12 cellular contexts compared by ENCODE assay signal in the genomic region with DNA sequence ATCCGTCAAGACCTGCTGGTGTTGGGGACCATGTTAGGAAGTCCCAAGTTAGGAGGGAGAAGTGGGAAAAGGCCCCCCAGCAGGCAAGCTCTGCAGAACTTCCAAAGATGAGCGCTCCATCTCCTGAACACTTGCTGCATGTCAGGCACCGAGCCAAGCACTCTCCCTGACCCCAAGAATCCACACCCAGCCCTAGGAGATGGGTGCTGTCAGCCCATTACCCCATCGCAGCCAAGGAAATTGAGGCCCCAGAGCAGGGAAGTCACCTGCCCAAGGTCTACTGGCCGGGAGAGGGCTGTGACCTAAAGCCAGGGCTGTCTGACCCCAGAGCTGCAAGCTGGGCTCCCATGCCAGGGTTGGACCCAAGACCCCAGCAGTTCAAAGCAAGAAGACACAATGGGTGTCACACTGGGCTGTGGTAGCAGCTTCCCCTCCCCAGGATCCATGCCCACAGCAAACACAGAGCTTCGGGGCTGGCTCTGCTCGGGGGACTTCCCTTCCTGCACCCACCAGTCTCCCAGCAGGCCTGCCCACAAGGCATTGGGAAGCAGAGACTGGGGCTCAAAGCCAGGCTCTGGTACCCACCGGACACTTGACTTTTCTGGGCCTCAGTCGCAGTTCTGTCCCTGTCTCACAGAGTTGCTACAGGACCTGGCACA. TPM values are rescaled to one million over a fixed set of nuclear protein-coding genes. Genes with fewer than 3 reads are reported as not detected.
DNase-seq lines count a peak whose midpoint lies in the region; ATAC-seq, FAIRE-seq and TF ChIP-seq lines count a peak whose summit lies in the region.
"Had no signal": no experiment of that assay in that cellular context is flagged by ENCODE, and none has a peak within 500 bp of the region (broad histone marks: within the 10 kb centered on the region; RNA-seq: fewer than 3 reads in every experiment).

No MANE protein-coding gene starts in this region.

- H3K4me3 ChIP-seq in kidney (ENCODE audit: low read length in 2 of 2), result no peak overlapping the region

- intact Hi-C loops in activated CD4-positive, alpha-beta memory T cell treated with anti-CD3 and anti-CD28 coated beads for 36 hours (cut with micrococcal nuclease), result no loop called here
- intact Hi-C loops in activated B cell treated with CpG ODN at 0.5 μM for 24 hours (cut with micrococcal nuclease) (no loop called here), kidney (cut with DNase I) (no loop called here)

- H3K27ac Mint-ChIP-seq in activated CD4-positive, alpha-beta memory T cell treated with anti-CD3 and anti-CD28 coated beads for 36 hours, result peak overlapping the region; percentile 88
- H3K27ac Mint-ChIP-seq in activated CD4-positive, alpha-beta memory T cell treated with anti-CD3 and anti-CD28 coated beads, Interleukin-2, amount 10 ng/mL, durations not matched to agents 7 days and 5 days, result no peak overlapping the region
- H3K27ac Mint-ChIP-seq in activated B cell treated with CpG ODN at 0.5 μM for 24 hours, result peak overlapping the region; percentile 97

- peak overlapping the region; percentile 53 to 92 for H3K27ac ChIP-seq in kidney (ENCODE audit: low read depth in 2 of 2, low read length in 2 of 2)
- H3K27ac ChIP-seq: HL-60 had no signal

- POLR2A ChIA-PET in activated CD4-positive, alpha-beta memory T cell treated with anti-CD3 and anti-CD28 coated beads for 36 hours (lab: Charles Lee), result no interaction called here
- POLR2A ChIA-PET in activated CD4-positive, alpha-beta memory T cell treated with anti-CD3 and anti-CD28 coated beads, Interleukin-2, amount 10 ng/mL, durations not matched to agents 7 days and 5 days (lab: Charles Lee), result interaction anchor here (0.6 to 1.3 kb wide), 3 partner anchors 8 to 67 kb away, joined by 3 to 4 read pairs (median 3); no protein-coding TSS in a partner anchor
- POLR2A ChIA-PET in activated B cell treated with CpG ODN at 0.5 μM for 24 hours (lab: Charles Lee), result interaction anchor here (0.7 to 1.3 kb wide), 6 partner anchors 12 to 100 kb away, joined by 3 to 6 read pairs (median 3); a partner anchor contains a TSS

- H3K4me3 Mint-ChIP-seq in activated CD4-positive, alpha-beta memory T cell treated with anti-CD3 and anti-CD28 coated beads for 36 hours, result no peak overlapping the region
- H3K4me3 Mint-ChIP-seq in activated CD4-positive, alpha-beta memory T cell treated with anti-CD3 and anti-CD28 coated beads, Interleukin-2, amount 10 ng/mL, durations not matched to agents 7 days and 5 days, result no peak overlapping the region
- H3K4me3 Mint-ChIP-seq in activated B cell treated with CpG ODN at 0.5 μM for 24 hours, result no peak overlapping the region

- CTCF ChIA-PET in activated CD4-positive, alpha-beta memory T cell treated with anti-CD3 and anti-CD28 coated beads for 36 hours (lab: Charles Lee), result interaction anchor here (1.1 to 3.3 kb wide), 4 partner anchors 9 to 60 kb away, joined by 3 to 11 read pairs (median 6); no protein-coding TSS in a partner anchor
- CTCF ChIA-PET in activated CD4-positive, alpha-beta memory T cell treated with anti-CD3 and anti-CD28 coated beads, Interleukin-2, amount 10 ng/mL, durations not matched to agents 7 days and 5 days (lab: Charles Lee), result interaction anchor here (0.8 to 1.6 kb wide), 2 partner anchors 66 to 67 kb away, joined by 3 to 5 read pairs; no protein-coding TSS in a partner anchor
- CTCF ChIA-PET in activated B cell treated with CpG ODN at 0.5 μM for 24 hours (lab: Charles Lee), result interaction anchor here (1.3 kb wide), 2 partner anchors 11 to 67 kb away, joined by 3 read pairs; no protein-coding TSS in a partner anchor

- FAIRE-seq in kidney (lab: Jason Lieb, UNC), result no peak

- no peaks in the 10 kb centered on the region for H3K36me3 Mint-ChIP-seq in activated CD4-positive, alpha-beta memory T cell treated with anti-CD3 and anti-CD28 coated beads for 36 hours
- H3K36me3 Mint-ChIP-seq in activated CD4-positive, alpha-beta memory T cell treated with anti-CD3 and anti-CD28 coated beads, Interleukin-2, amount 10 ng/mL, durations not matched to agents 7 days and 5 days (ENCODE audit: low read depth), result peaks cover 46% of the 10 kb centered on the region
- peaks cover 24% of the 10 kb centered on the region for H3K36me3 Mint-ChIP-seq in activated B cell treated with CpG ODN at 0.5 μM for 24 hours (ENCODE audit: low read depth)

- peaks cover 95% of the 10 kb centered on the region for H3K4me1 Mint-ChIP-seq in activated CD4-positive, alpha-beta memory T cell treated with anti-CD3 and anti-CD28 coated beads for 36 hours (ENCODE audit: low read depth)
- peaks cover 92% of the 10 kb centered on the region for H3K4me1 Mint-ChIP-seq in activated CD4-positive, alpha-beta memory T cell treated with anti-CD3 and anti-CD28 coated beads, Interleukin-2, amount 10 ng/mL, durations not matched to agents 7 days and 5 days
- peaks cover 96% of the 10 kb centered on the region for H3K4me1 Mint-ChIP-seq in activated B cell treated with CpG ODN at 0.5 μM for 24 hours

- ATAC-seq in activated B cell treated with CpG ODN at 0.5 μM for 24 hours (ENCODE audit: low read depth) (no peak), GM19023 (IDR thresholded peaks at IDR 0.05; ENCODE audit: unreplicated experiment) (no peak)

- H3K4me1 ChIP-seq in kidney (ENCODE audit: control insufficient read depth in 1 of 2, insufficient read depth in 1 of 2, low read depth in 1 of 2, low read length in 2 of 2), result peaks cover 75 to 83% of the 10 kb centered on the region in 2 donors

- no peak overlapping the region for H3K9ac ChIP-seq in kidney (ENCODE audit: low read length in 2 of 2)

- H3K9me3 ChIP-seq in kidney (ENCODE audit: control insufficient read depth in 1 of 2, low read length in 2 of 2), result no peaks in the 10 kb centered on the region

- no peaks in the 10 kb centered on the region for H3K27me3 Mint-ChIP-seq in activated CD4-positive, alpha-beta memory T cell treated with anti-CD3 and anti-CD28 coated beads for 36 hours
- H3K27me3 Mint-ChIP-seq in activated CD4-positive, alpha-beta memory T cell treated with anti-CD3 and anti-CD28 coated beads, Interleukin-2, amount 10 ng/mL, durations not matched to agents 7 days and 5 days, result no peaks in the 10 kb centered on the region
- no peaks in the 10 kb centered on the region for H3K27me3 Mint-ChIP-seq in activated B cell treated with CpG ODN at 0.5 μM for 24 hours

- no peaks in the 10 kb centered on the region for H3K36me3 ChIP-seq in kidney (ENCODE audit: control insufficient read depth in 1 of 2, insufficient read depth in 2 of 2, low read length in 2 of 2)

- DNase-seq in activated CD4-positive, alpha-beta memory T cell treated with anti-CD3 and anti-CD28 coated beads for 36 hours, result no peak
- no peak for DNase-seq in activated CD4-positive, alpha-beta memory T cell treated with anti-CD3 and anti-CD28 coated beads, Interleukin-2, amount 10 ng/mL, durations not matched to agents 7 days and 5 days
- DNase-seq in activated B cell treated with CpG ODN at 0.5 μM for 24 hours, result no peak
- DNase-seq in kidney, result peak; percentile 70
- peak; percentile 13 for DNase-seq in superior temporal gyrus (ENCODE audit: extremely low spot score)
- no peak for DNase-seq in NCI-H2029 (lab: John Stamatoyannopoulos, UW)
- DNase-seq in SHP77 treated with DMSO at 0.1 percent for 48 hours (lab: John Stamatoyannopoulos, UW), result no peak
- DNase-seq: midbrain, NCI-H1930, SIG-M5 had no signal

- TF ChIP-seq CTCF in activated B cell treated with CpG ODN at 0.5 μM for 24 hours (IDR thresholded peaks at IDR 0.05) (no peak), kidney (IDR thresholded peaks at IDR 0.05; ENCODE audit: borderline replicate concordance, extremely low read depth, insufficient read depth) (no peak)

- H3K9me3 Mint-ChIP-seq in activated CD4-positive, alpha-beta memory T cell treated with anti-CD3 and anti-CD28 coated beads for 36 hours, result no peaks in the 10 kb centered on the region
- no peaks in the 10 kb centered on the region for H3K9me3 Mint-ChIP-seq in activated CD4-positive, alpha-beta memory T cell treated with anti-CD3 and anti-CD28 coated beads, Interleukin-2, amount 10 ng/mL, durations not matched to agents 7 days and 5 days
- no peaks in the 10 kb centered on the region for H3K9me3 Mint-ChIP-seq in activated B cell treated with CpG ODN at 0.5 μM for 24 hours

RNA-seq across cellular contexts. Expression of a gene that starts 13.5 kb away (rescaled TPM):
- total RNA-seq in activated CD4-positive, alpha-beta memory T cell treated with anti-CD3 and anti-CD28 coated beads for 36 hours, result 10 to 100 TPM; 50.7 to 58.0 TPM
- 100 to 1,000 TPM; 212 to 218 TPM for total RNA-seq in activated CD4-positive, alpha-beta memory T cell treated with anti-CD3 and anti-CD28 coated beads, Interleukin-2, amount 10 ng/mL, durations not matched to agents 7 days and 5 days
- total RNA-seq in activated B cell treated with CpG ODN at 0.5 μM for 24 hours, result 65.8 and 88.1 TPM in 2 replicates
- 75.9 TPM for total RNA-seq in kidney
- polyA plus RNA-seq in kidney (ENCODE audit: insufficient read depth, low read depth, low replicate concordance), result 34.3 TPM

RNA-seq across cellular contexts. Expression of a gene that starts 29.6 kb away (rescaled TPM):
- 10 to 100 TPM; 41.5 to 42.0 TPM for total RNA-seq in activated CD4-positive, alpha-beta memory T cell treated with anti-CD3 and anti-CD28 coated beads for 36 hours
- 10 to 100 TPM; 48.2 TPM for total RNA-seq in activated CD4-positive, alpha-beta memory T cell treated with anti-CD3 and anti-CD28 coated beads, Interleukin-2, amount 10 ng/mL, durations not matched to agents 7 days and 5 days
- total RNA-seq in activated B cell treated with CpG ODN at 0.5 μM for 24 hours, result 41.4 and 50.6 TPM in 2 replicates
- total RNA-seq in kidney, result 42.8 TPM
- 70.0 TPM for polyA plus RNA-seq in kidney (ENCODE audit: insufficient read depth, low read depth, low replicate concordance)

RNA-seq across cellular contexts. Expression of a gene that starts 36.7 kb away (rescaled TPM):
- 1 to 10 TPM in 1 of 2 experiments, under 1 TPM in 1; 0.94 to 2.9 TPM for total RNA-seq in activated CD4-positive, alpha-beta memory T cell treated with anti-CD3 and anti-CD28 coated beads for 36 hours
- 1 to 10 TPM; 1.5 to 1.9 TPM for total RNA-seq in activated CD4-positive, alpha-beta memory T cell treated with anti-CD3 and anti-CD28 coated beads, Interleukin-2, amount 10 ng/mL, durations not matched to agents 7 days and 5 days
- total RNA-seq in activated B cell treated with CpG ODN at 0.5 μM for 24 hours, result 1.7 and 1.8 TPM in 2 replicates
- total RNA-seq in kidney, result 3.0 TPM
- 4.3 TPM for polyA plus RNA-seq in kidney (ENCODE audit: insufficient read depth, low read depth, low replicate concordance)

RNA-seq across cellular contexts. Expression of a gene that starts 50.4 kb away (rescaled TPM):
- 10 to 100 TPM; 21.2 to 23.5 TPM for total RNA-seq in activated CD4-positive, alpha-beta memory T cell treated with anti-CD3 and anti-CD28 coated beads for 36 hours
- 10 to 100 TPM; 19.4 to 21.5 TPM for total RNA-seq in activated CD4-positive, alpha-beta memory T cell treated with anti-CD3 and anti-CD28 coated beads, Interleukin-2, amount 10 ng/mL, durations not matched to agents 7 days and 5 days
- 71.3 and 85.4 TPM in 2 replicates for total RNA-seq in activated B cell treated with CpG ODN at 0.5 μM for 24 hours
- 31.4 TPM for total RNA-seq in kidney
- 31.6 TPM for polyA plus RNA-seq in kidney (ENCODE audit: insufficient read depth, low read depth, low replicate concordance)

Comparison
In these comparisons a context has a peak if more than half of its experiments do, and no peak if none do; other contexts are left out.
1. DNase-seq: peak in kidney (single experiment) and superior temporal gyrus (single experiment); none in activated CD4-positive, alpha-beta memory T cell treated with anti-CD3 and anti-CD28 coated beads for 36 hours (single experiment), activated CD4-positive, alpha-beta memory T cell treated with anti-CD3 and anti-CD28 coated beads, Interleukin-2, amount 10 ng/mL, durations not matched to agents 7 days and 5 days (single experiment), activated B cell treated with CpG ODN at 0.5 μM for 24 hours (single experiment), NCI-H2029 (single experiment) and SHP77 treated with DMSO at 0.1 percent for 48 hours (single experiment).